8 cellular contexts compared by ENCODE assay signal in the genomic region with DNA sequence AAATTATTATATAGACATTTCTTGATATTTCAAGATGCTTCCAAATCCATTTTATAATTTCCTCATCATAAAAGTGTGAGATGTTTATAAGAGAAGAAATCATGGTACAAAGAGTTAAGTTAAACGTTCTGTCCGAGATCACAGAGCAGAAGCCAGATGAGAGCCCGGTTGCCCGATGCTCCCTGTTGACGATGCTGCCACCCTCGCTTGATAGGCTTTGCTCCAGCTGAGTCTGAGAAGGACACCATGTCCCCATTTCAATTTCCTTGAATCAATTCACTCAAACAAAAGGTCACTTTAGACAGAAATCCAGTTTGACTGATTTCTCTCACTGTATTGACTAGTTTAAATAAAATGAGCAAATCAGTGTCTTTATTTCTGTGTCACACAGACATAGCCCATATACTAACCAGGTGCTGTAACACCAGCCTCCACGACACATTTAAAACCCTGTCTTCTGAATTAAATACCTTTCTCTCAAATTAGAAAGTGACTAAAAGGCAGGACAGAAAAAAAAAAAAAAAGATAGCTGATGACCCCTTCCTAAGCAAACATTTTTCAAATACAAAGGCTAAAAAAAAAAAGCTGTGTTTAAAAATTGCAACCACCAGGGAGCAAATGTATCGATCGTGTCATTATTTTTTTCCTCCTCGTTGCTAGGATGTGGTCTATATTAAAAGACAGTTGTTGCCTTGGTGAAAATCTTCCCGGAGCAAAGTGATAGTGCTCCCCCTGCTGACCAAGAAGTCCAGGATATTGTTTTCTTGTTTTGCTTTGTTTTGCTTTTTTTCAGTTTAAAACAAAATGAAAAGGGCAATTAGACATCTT. TPM values are rescaled to one million over a fixed set of nuclear protein-coding genes. Genes with fewer than 3 reads are reported as not detected.
DNase-seq lines count a peak whose midpoint lies in the region; ATAC-seq and TF ChIP-seq lines count a peak whose summit lies in the region.

No MANE protein-coding gene starts in this region.

- no peaks in the 10 kb centered on the region for H3K36me3 ChIP-seq in kidney epithelial cell (ENCODE audit: control insufficient read depth, insufficient read depth, low read length)

- ATAC-seq in HG02642 (IDR thresholded peaks at IDR 0.05; ENCODE audit: poor library complexity, unreplicated experiment) (peak; percentile 43), HG03039 (IDR thresholded peaks at IDR 0.05; ENCODE audit: unreplicated experiment) (no peak)

- H3K27me3 ChIP-seq in kidney epithelial cell (ENCODE audit: control insufficient read depth, insufficient read depth, low read length): no peaks in the 10 kb centered on the region

- peak; percentile 70 for TF ChIP-seq CTCF in kidney epithelial cell (IDR thresholded peaks at IDR 0.05; ENCODE audit: insufficient read depth, low read length, poor library complexity, severe bottlenecking)

- H3K4me3 ChIP-seq in kidney epithelial cell (ENCODE audit: low read depth, low read length): no peak overlapping the region

- peak; percentile 17 for DNase-seq in GM04503 (ENCODE audit: low read depth)
- DNase-seq in NCI-H2029 (lab: John Stamatoyannopoulos, UW): peak; percentile 85
- DNase-seq in T-helper 9 cell: peak; percentile 30
- peak; percentile 80 for DNase-seq in cerebellar cortex (ENCODE audit: low spot score)
- peak; percentile 31 for DNase-seq in kidney epithelial cell (ENCODE audit: low read depth)
- peak; percentile 37 for DNase-seq in stimulated activated CD4-positive, alpha-beta T cell treated with anti-CD3 and anti-CD28 coated beads, Interleukin-1b, Interleukin-23, amount 100 ng/mL, for 48 hours

RNA-seq across cellular contexts. Expression of a gene that starts 35.2 kb away (rescaled TPM):
- total RNA-seq in kidney epithelial cell: not detected in 2 replicates

RNA-seq across cellular contexts. Expression of a gene that starts 45.6 kb away (rescaled TPM):
- 55.7 and 65.4 TPM in 2 replicates for total RNA-seq in kidney epithelial cell

Comparison
In these comparisons a context has a peak if more than half of its experiments do, and no peak if none do; other contexts are left out.
1. DNase-seq: peak in every context shown above with its lines; median percentile 85 in NCI-H2029; 80 in cerebellar cortex; 37 in stimulated activated CD4-positive, alpha-beta T cell treated with anti-CD3 and anti-CD28 coated beads, Interleukin-1b, Interleukin-23, amount 100 ng/mL, for 48 hours; 31 in kidney epithelial cell; 30 in T-helper 9 cell; 17 in GM04503.